1 cellular context compared by ENCODE assay signal in genomic region chr14:100376751-100377171, GRCh38.
TF ChIP-seq lines count a peak whose summit lies in the region.

No MANE protein-coding gene starts in this region.

TF ChIP-seq in HepG2, 621 proteins besides CTCF, POLR2A, EP300 and RAD21 (continued from another document):
- TF ChIP-seq HMGXB4 (CRISPR knock-in tag; IDR thresholded peaks at IDR 0.05; ENCODE audit: borderline replicate concordance in 1 of 2, low read depth in 1 of 2) = 0 out of 4 replicates have a peak, but pooled peaks have one; percentile 4 to 5
- 0 out of 2 replicates have a peak, but pooled peaks have one; percentile 2 for TF ChIP-seq ZNF512 (CRISPR knock-in tag; IDR thresholded peaks at IDR 0.05)
- TF ChIP-seq PITX1 (CRISPR knock-in tag; IDR thresholded peaks at IDR 0.05) = peak; percentile 14; the same call in 1 of the 2 replicates
- peak; percentile 70 for TF ChIP-seq TEAD3 (CRISPR knock-in tag; optimal IDR thresholded peaks at IDR 0.05; ENCODE audit: borderline replicate concordance)
- no peak for TF ChIP-seq HNRNPUL1 (IDR thresholded peaks at IDR 0.05; ENCODE audit: low read depth, low read length)
- TF ChIP-seq STAG1 (CRISPR knock-in tag; IDR thresholded peaks at IDR 0.05) = peak; percentile 10; the same call in 1 of the 2 replicates
